Comparison of ENCODE assay signal across 1 cellular context in genomic region chr1:62688687-62689085, GRCh38.
TF ChIP-seq lines count a peak whose summit lies in the region.

No MANE protein-coding gene starts in this region.

TF ChIP-seq in K562, 482 proteins besides CTCF, POLR2A, EP300 and RAD21 (continued from another document):
- no peak for TF ChIP-seq RBM15 (IDR thresholded peaks at IDR 0.05; ENCODE audit: insufficient read depth, low read length)
- TF ChIP-seq ZC3H4 (CRISPR knock-in tag; IDR thresholded peaks at IDR 0.05; ENCODE audit: borderline replicate concordance), result no peak
- TF ChIP-seq CBFA2T3 (IDR thresholded peaks at IDR 0.05), result 0 out of 2 replicates have a peak, but pooled peaks have one; percentile 7
- no peak for TF ChIP-seq BACH1 (tag; IDR thresholded peaks at IDR 0.05)
- no peak for TF ChIP-seq CBX3 (IDR thresholded peaks at IDR 0.05; ENCODE audit: borderline replicate concordance in 1 of 2, low read length in 2 of 2)
- TF ChIP-seq CHD2 (IDR thresholded peaks at IDR 0.05; ENCODE audit: low read depth, low read length), result no peak
- TF ChIP-seq ELK1 (CRISPR knock-in tag; IDR thresholded peaks at IDR 0.05), result no peak
- 0 out of 2 replicates have a peak, but pooled peaks have one; percentile 31 for TF ChIP-seq AFF4 (CRISPR knock-in tag; IDR thresholded peaks at IDR 0.05)
- no peak for TF ChIP-seq EWSR1 (IDR thresholded peaks at IDR 0.05; ENCODE audit: borderline replicate concordance, low read depth, partially characterized antibody)
- TF ChIP-seq ZNF232 (CRISPR knock-in tag; IDR thresholded peaks at IDR 0.05), result no peak
- TF ChIP-seq TCF15 (CRISPR knock-in tag; IDR thresholded peaks at IDR 0.05), result no peak
- peak; percentile 4; the same call in 1 of the 2 replicates for TF ChIP-seq SOX6 (IDR thresholded peaks at IDR 0.05)
- TF ChIP-seq AFF1 (IDR thresholded peaks at IDR 0.05; ENCODE audit: low read depth in 1 of 2, partially characterized antibody in 2 of 2), result peak in 1 of 2 experiments; percentile 0
- no peak for TF ChIP-seq ARID1B (IDR thresholded peaks at IDR 0.05)
- no peak for TF ChIP-seq SNRNP70 (optimal IDR thresholded peaks at IDR 0.05; ENCODE audit: low read depth, low read length)
- TF ChIP-seq CHD1 (IDR thresholded peaks at IDR 0.05; ENCODE audit: low read length), result no peak
- TF ChIP-seq ZBTB1 (CRISPR knock-in tag; IDR thresholded peaks at IDR 0.05; ENCODE audit: borderline replicate concordance, low read depth), result no peak
- TF ChIP-seq CCNT2 (IDR thresholded peaks at IDR 0.05; ENCODE audit: borderline replicate concordance, extremely low read depth, insufficient read length, low read depth, low read length), result no peak
- no peak for TF ChIP-seq ETS2 (tag; IDR thresholded peaks at IDR 0.05; ENCODE audit: borderline replicate concordance, poor library complexity, severe bottlenecking)
- TF ChIP-seq HNRNPUL1 (IDR thresholded peaks at IDR 0.05; ENCODE audit: low read length), result no peak
- no peak for TF ChIP-seq ATF2 (CRISPR knock-in tag; IDR thresholded peaks at IDR 0.05)
- no peak for TF ChIP-seq MTA2 (IDR thresholded peaks at IDR 0.05; ENCODE audit: low read depth)
- no peak for TF ChIP-seq SIN3B (IDR thresholded peaks at IDR 0.05; ENCODE audit: low read depth)
- no peak for TF ChIP-seq PRPF4 (IDR thresholded peaks at IDR 0.05; ENCODE audit: insufficient read depth, low read depth, low read length, poor library complexity, severe bottlenecking)
- TF ChIP-seq DPF2 (IDR thresholded peaks at IDR 0.05), result peak; percentile 36; the same call in 1 of the 2 replicates
